In genomic region chr11:22674470-22675426, GRCh38 we compare ENCODE assay signal across 21 cellular contexts. TPM values are rescaled to one million over a fixed set of nuclear protein-coding genes. Genes with fewer than 3 reads are reported as not detected.
DNase-seq lines count a peak whose midpoint lies in the region; ATAC-seq, FAIRE-seq and TF ChIP-seq lines count a peak whose summit lies in the region.
"Had no signal": no experiment of that assay in that cellular context is flagged by ENCODE, and none has a peak within 500 bp of the region (broad histone marks: within the 10 kb centered on the region; RNA-seq: fewer than 3 reads in every experiment).

No MANE protein-coding gene starts in this region.

- H3K27me3 ChIP-seq in heart right ventricle (peaks cover 0 to 11% (median 0%) of the 10 kb centered on the region in 7 donors), right cardiac atrium (ENCODE audit: control insufficient read depth, insufficient read depth) (no peaks in the 10 kb centered on the region), KMS-11 (ENCODE audit: insufficient read depth, low read depth) (no peaks in the 10 kb centered on the region), hepatocyte (peaks cover 2% of the 10 kb centered on the region), small intestine (ENCODE audit: control insufficient read depth in 2 of 2, insufficient read depth in 2 of 2, low read length in 2 of 2) (no peaks in the 10 kb centered on the region)
- H3K27me3 ChIP-seq: SJCRH30 had no signal

- H3K4me3 ChIP-seq in heart right ventricle (no peak overlapping the region), right cardiac atrium (ENCODE audit: low read length) (no peak overlapping the region), KMS-11 (IDR thresholded peaks at IDR 0.05; ENCODE audit: insufficient read depth, low read depth, low read length) (no peak overlapping the region), hepatocyte (no peak overlapping the region), small intestine (ENCODE audit: low read depth in 1 of 2, low read length in 2 of 2) (no peak overlapping the region)
- H3K4me3 ChIP-seq: K562, SJCRH30 had no signal

- peaks cover 0 to 15% (median 0%) of the 10 kb centered on the region in 9 donors for H3K4me1 ChIP-seq in heart right ventricle
- H3K4me1 ChIP-seq in right cardiac atrium (ENCODE audit: control insufficient read depth, insufficient read depth, low read length) = no peaks in the 10 kb centered on the region
- peaks cover 85% of the 10 kb centered on the region for H3K4me1 ChIP-seq in KMS-11 (ENCODE audit: low read depth, poor library complexity, severe bottlenecking)
- peaks cover 6% of the 10 kb centered on the region for H3K4me1 ChIP-seq in hepatocyte (ENCODE audit: insufficient read depth)
- H3K4me1 ChIP-seq in small intestine (ENCODE audit: control insufficient read depth in 2 of 2, insufficient read depth in 1 of 2, low read depth in 1 of 2, low read length in 1 of 2) = no peaks in the 10 kb centered on the region

- intact Hi-C loops in heart right ventricle (cut with DNase I) = loop anchor here in 5 of 10 donors (5.0 to 10.0 kb wide), 4 partner anchors 50 to 480 kb away; partner anchors contain the start of gene ANO5 (in 1 of the 5)
- intact Hi-C loops in right cardiac atrium (cut with DNase I) = no loop called here

- peak overlapping the region; percentile 21; the same call in 1 of the 2 replicates for H2AFZ ChIP-seq in KMS-11 (ENCODE audit: low read depth)
- peak overlapping the region; percentile 25 for H2AFZ ChIP-seq in hepatocyte

- no peak overlapping the region for H3K4me3 Mint-ChIP-seq in effector memory CD8-positive, alpha-beta T cell
- H3K4me3 Mint-ChIP-seq: activated CD4-positive, alpha-beta T cell treated with anti-CD3 and anti-CD28 coated beads for 36 hours; CD4-positive, alpha-beta memory T cell; nephron progenitor cell had no signal

- H3K27ac ChIP-seq in heart right ventricle (peak overlapping the region in 6 of 10 donors; percentile 16 to 58 (median 47)), right cardiac atrium (ENCODE audit: low read length) (no peak overlapping the region), KMS-11 (peak overlapping the region; percentile 99), hepatocyte (peak overlapping the region; percentile 77), small intestine (ENCODE audit: low read depth in 1 of 2, low read length in 1 of 2) (no peak overlapping the region)
- H3K27ac ChIP-seq: SJCRH30 had no signal

- WGBS in heart right ventricle, 2 donors = 89 to 93% methylated on average over 4 of the region's 4 CpGs
- 92% methylated on average over 4 of the region's 4 CpGs for WGBS in right cardiac atrium
- WGBS in hepatocyte (ENCODE audit: low lambda C conversion rate, missing lambda C conversion rate) = 51% methylated on average over 4 of the region's 4 CpGs
- 14 to 63% (median 34%) methylated on average over 4 of the region's 4 CpGs for WGBS in small intestine, 3 donors

- H4K20me1 ChIP-seq in KMS-11 (ENCODE audit: insufficient read depth) (no peaks in the 10 kb centered on the region), hepatocyte (ENCODE audit: insufficient read depth, poor library complexity, severe bottlenecking) (no peaks in the 10 kb centered on the region)

- H3K36me3 ChIP-seq in heart right ventricle = no peaks in the 10 kb centered on the region
- no peaks in the 10 kb centered on the region for H3K36me3 ChIP-seq in KMS-11 (ENCODE audit: insufficient read depth)
- no peaks in the 10 kb centered on the region for H3K36me3 ChIP-seq in hepatocyte (replicated peaks; ENCODE audit: insufficient read depth, low read depth)
- no peaks in the 10 kb centered on the region for H3K36me3 ChIP-seq in small intestine (ENCODE audit: control insufficient read depth in 2 of 2, insufficient read depth in 2 of 2, low read length in 2 of 2)
- H3K36me3 ChIP-seq: SJCRH30 had no signal

- H3K4me2 ChIP-seq in KMS-11 (peak overlapping the region; percentile 96), hepatocyte (peak overlapping the region; percentile 64)

- peak overlapping the region; percentile 35 for H3K9ac ChIP-seq in KMS-11

- DNase-seq in heart right ventricle (no peak), right cardiac atrium (no peak), hepatocyte (ENCODE audit: low spot score) (peak; percentile 46), small intestine (peak; percentile 66), islet precursor cell (no peak)
- DNase-seq in stimulated activated CD4-positive, alpha-beta T cell treated with anti-CD3 and anti-CD28 coated beads, Interleukin-15, amount 100 ng/mL, for 24 hours = no peak
- no peak for DNase-seq in effector memory CD8-positive, alpha-beta T cell
- DNase-seq: activated CD4-positive, alpha-beta T cell treated with anti-CD3 and anti-CD28 coated beads for 36 hours; activated gamma-delta T cell; CD4-positive, alpha-beta memory T cell; cerebellar nuclear complex; mesenchymal stem cell; NCI-H1092; NCI-H510A; nephron progenitor cell; SJCRH30; stimulated activated CD4-positive, alpha-beta T cell treated with anti-CD3 and anti-CD28 coated beads, Interleukin-2, amount 100 ng/mL, for 48 hours had no signal

- H3K9me3 Mint-ChIP-seq in effector memory CD8-positive, alpha-beta T cell = no peaks in the 10 kb centered on the region
- H3K9me3 Mint-ChIP-seq: CD4-positive, alpha-beta memory T cell; nephron progenitor cell had no signal

- H3K9me2 ChIP-seq in hepatocyte (replicated peaks; ENCODE audit: insufficient read depth) = no peaks in the 10 kb centered on the region

- no peak overlapping the region for H3K27ac Mint-ChIP-seq in effector memory CD8-positive, alpha-beta T cell
- H3K27ac Mint-ChIP-seq: activated CD4-positive, alpha-beta T cell treated with anti-CD3 and anti-CD28 coated beads for 36 hours; CD4-positive, alpha-beta memory T cell; nephron progenitor cell had no signal

- no peaks in the 10 kb centered on the region for H3K4me1 Mint-ChIP-seq in effector memory CD8-positive, alpha-beta T cell (ENCODE audit: low read depth in 2 of 2)
- H3K4me1 Mint-ChIP-seq: activated CD4-positive, alpha-beta T cell treated with anti-CD3 and anti-CD28 coated beads for 36 hours; CD4-positive, alpha-beta memory T cell; nephron progenitor cell had no signal

- no peak for TF ChIP-seq CTCF in heart right ventricle (IDR thresholded peaks at IDR 0.05)
- no peak for TF ChIP-seq CTCF in KMS-11 (conservative IDR thresholded peaks at IDR 0.05; ENCODE audit: low read depth, low read length)
- TF ChIP-seq CTCF in hepatocyte (IDR thresholded peaks at IDR 0.05; ENCODE audit: poor library complexity) = no peak

- no peak for FAIRE-seq in small intestine (lab: Jason Lieb, UNC)
- FAIRE-seq: frontal cortex, K562 had no signal

- no peaks in the 10 kb centered on the region for H3K36me3 Mint-ChIP-seq in effector memory CD8-positive, alpha-beta T cell (ENCODE audit: insufficient read depth)
- H3K36me3 Mint-ChIP-seq: CD4-positive, alpha-beta memory T cell had no signal

- peaks cover 13 to 33% of the 10 kb centered on the region in 2 donors for H3K27me3 Mint-ChIP-seq in effector memory CD8-positive, alpha-beta T cell

- H3K9me3 ChIP-seq in heart right ventricle (no peaks in the 10 kb centered on the region), right cardiac atrium (ENCODE audit: control insufficient read depth, low read length) (no peaks in the 10 kb centered on the region), hepatocyte (ENCODE audit: low read depth) (no peaks in the 10 kb centered on the region), small intestine (ENCODE audit: control insufficient read depth, low read depth) (no peaks in the 10 kb centered on the region)
- H3K9me3 ChIP-seq: SJCRH30 had no signal

- peak in 4 of 8 donors; percentile 27 to 53 (median 35) for ATAC-seq in heart right ventricle
- ATAC-seq in right cardiac atrium = no peak
- ATAC-seq in effector memory CD8-positive, alpha-beta T cell (replicated peaks) = no peak
- ATAC-seq: activated CD4-positive, alpha-beta T cell treated with anti-CD3 and anti-CD28 coated beads for 36 hours; HCT116; K562 had no signal

- H3K79me2 ChIP-seq in KMS-11 (ENCODE audit: insufficient read depth, low read depth) (peaks cover 56% of the 10 kb centered on the region), hepatocyte (no peaks in the 10 kb centered on the region)

RNA-seq across cellular contexts. Expression of gene GAS2, which starts 8.3 kb away (rescaled TPM):
- total RNA-seq in heart right ventricle (10 to 100 TPM in 8 of 10 donors, 1 to 10 TPM in 2; 7.4 to 21.7 (median 14.1) TPM), right cardiac atrium (10 to 100 TPM in 2 of 4 donors, 1 to 10 TPM in 2; 6.6 to 12.3 (median 9.8) TPM), hepatocyte (35.2 and 37.0 TPM in 2 replicates)
- polyA plus RNA-seq in heart right ventricle (1 to 10 TPM; 1.5 to 6.9 TPM), right cardiac atrium (1.9 TPM), hepatocyte (10.4 and 13.3 TPM in 2 replicates), small intestine (1 to 10 TPM; 2.4 to 3.1 (median 2.7) TPM)

RNA-seq across cellular contexts. Expression of gene FANCF, which starts 49.1 kb away (rescaled TPM):
- 1 to 10 TPM; 3.1 to 7.6 (median 4.8) TPM for total RNA-seq in heart right ventricle
- polyA plus RNA-seq in heart right ventricle = 1 to 10 TPM; 3.5 to 4.4 TPM
- total RNA-seq in right cardiac atrium = 1 to 10 TPM; 4.1 to 7.1 (median 6.3) TPM
- 3.8 TPM for polyA plus RNA-seq in right cardiac atrium
- total RNA-seq in hepatocyte = 14.9 and 16.4 TPM in 2 replicates
- 9.9 and 10.8 TPM in 2 replicates for polyA plus RNA-seq in hepatocyte
- polyA plus RNA-seq in small intestine = 10 to 100 TPM in 2 of 3 donors, 1 to 10 TPM in 1; 6.2 to 14.5 (median 11.4) TPM

Comparison
In these comparisons a context has a peak if more than half of its experiments do, and no peak if none do; other contexts are left out.
1. H3K27ac ChIP-seq: peak in heart right ventricle (6 of 10), KMS-11 (single experiment) and hepatocyte (single experiment); none in right cardiac atrium (single experiment) and small intestine (0 of 2).
2. DNase-seq: peak in hepatocyte (single experiment) and small intestine (single experiment); none in heart right ventricle (0 of 2), right cardiac atrium (0 of 3), stimulated activated CD4-positive, alpha-beta T cell treated with anti-CD3 and anti-CD28 coated beads, Interleukin-15, amount 100 ng/mL, for 24 hours (single experiment), effector memory CD8-positive, alpha-beta T cell (0 of 3) and islet precursor cell (single experiment).